Comparison of ENCODE assay signal across 10 cellular contexts in the genomic region with DNA sequence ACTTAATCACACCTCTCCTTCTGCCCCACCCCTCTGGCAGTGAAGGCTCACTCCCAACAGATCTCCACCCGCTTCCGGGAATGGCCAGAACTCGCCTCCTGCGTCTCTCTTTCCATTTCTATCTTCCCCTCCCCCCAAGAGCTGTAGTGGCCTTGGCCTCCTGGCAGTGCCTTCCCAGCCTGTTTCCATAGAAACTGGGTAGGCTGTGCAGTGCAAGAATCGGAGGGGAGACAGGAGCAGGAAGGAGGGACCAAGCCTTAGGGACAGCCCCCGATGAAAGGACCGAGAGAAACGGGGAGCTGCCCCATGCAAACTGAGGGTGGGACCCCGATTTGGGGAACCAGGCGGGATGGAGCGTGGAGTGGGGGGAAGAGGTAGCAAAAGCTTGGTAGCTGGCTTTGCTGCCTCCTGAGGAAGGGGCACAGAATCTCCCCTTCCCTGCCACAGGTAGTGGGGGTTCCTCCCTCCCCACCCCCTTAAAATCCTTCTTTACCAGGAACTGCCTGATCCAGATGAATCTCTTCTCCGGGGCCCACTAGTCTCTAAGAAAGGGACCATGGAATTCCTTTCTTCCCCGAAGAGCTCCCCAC. TPM values are rescaled to one million over a fixed set of nuclear protein-coding genes. Genes with fewer than 3 reads are reported as not detected.
DNase-seq lines count a peak whose midpoint lies in the region; ATAC-seq lines count a peak whose summit lies in the region.
"Had no signal": no experiment of that assay in that cellular context is flagged by ENCODE, and none has a peak within 500 bp of the region (broad histone marks: within the 10 kb centered on the region; RNA-seq: fewer than 3 reads in every experiment).

No MANE protein-coding gene starts in this region.

- H3K27ac ChIP-seq in angular gyrus (ENCODE audit: low read depth, low read length) (peak overlapping the region; percentile 92), substantia nigra (ENCODE audit: low read depth, low read length, poor library complexity, severe bottlenecking) (peak overlapping the region; percentile 98)

- H3K27ac Mint-ChIP-seq in activated CD4-positive, alpha-beta T cell treated with anti-CD3 and anti-CD28 coated beads, Interleukin-2, amount 10 ng/mL, durations not matched to agents 24 days and 14 days, result no peak overlapping the region
- H3K27ac Mint-ChIP-seq: activated CD8-positive, alpha-beta memory T cell treated with anti-CD3 and anti-CD28 coated beads, Interleukin-2, amount 10 ng/mL, durations not matched to agents 7 days and 5 days had no signal

- intact Hi-C loops in activated CD4-positive, alpha-beta T cell treated with anti-CD3 and anti-CD28 coated beads, Interleukin-2, amount 10 ng/mL, durations not matched to agents 24 days and 14 days (cut with micrococcal nuclease), result no loop called here

- no peaks in the 10 kb centered on the region for H3K36me3 Mint-ChIP-seq in activated CD4-positive, alpha-beta T cell treated with anti-CD3 and anti-CD28 coated beads, Interleukin-2, amount 10 ng/mL, durations not matched to agents 24 days and 14 days (ENCODE audit: low read depth)

- ATAC-seq in HG03378 (IDR thresholded peaks at IDR 0.05; ENCODE audit: unreplicated experiment) (no peak), GM21447 (IDR thresholded peaks at IDR 0.05; ENCODE audit: unreplicated experiment) (no peak)
- ATAC-seq: activated CD8-positive, alpha-beta memory T cell treated with anti-CD3 and anti-CD28 coated beads, Interleukin-2, amount 10 ng/mL, durations not matched to agents 7 days and 5 days had no signal

- H3K27me3 Mint-ChIP-seq in activated CD4-positive, alpha-beta T cell treated with anti-CD3 and anti-CD28 coated beads, Interleukin-2, amount 10 ng/mL, durations not matched to agents 24 days and 14 days, result peaks cover 72% of the 10 kb centered on the region

- H3K9me3 Mint-ChIP-seq in activated CD4-positive, alpha-beta T cell treated with anti-CD3 and anti-CD28 coated beads, Interleukin-2, amount 10 ng/mL, durations not matched to agents 24 days and 14 days, result no peaks in the 10 kb centered on the region

- H3K4me1 Mint-ChIP-seq in activated CD4-positive, alpha-beta T cell treated with anti-CD3 and anti-CD28 coated beads, Interleukin-2, amount 10 ng/mL, durations not matched to agents 24 days and 14 days, result peaks cover 17% of the 10 kb centered on the region

- DNase-seq in activated CD4-positive, alpha-beta T cell treated with anti-CD3 and anti-CD28 coated beads, Interleukin-2, amount 10 ng/mL, durations not matched to agents 24 days and 14 days, result peak; percentile 53
- DNase-seq in activated CD4-positive, alpha-beta T cell treated with anti-CD3 and anti-CD28 coated beads for 4 hours, result no peak
- DNase-seq in inferior parietal cortex (ENCODE audit: extremely low spot score) (peak; percentile 68), substantia nigra (lab: John Stamatoyannopoulos, UW) (peak in 26 of 49 donors; percentile 22 to 78 (median 46))
- no peak for DNase-seq in activated CD4-positive, alpha-beta T cell treated with anti-CD3 and anti-CD28 coated beads for 48 hours
- DNase-seq: NK-92 treated with Interleukin-12 subunit alpha and Interleukin-12 subunit beta, amount 100 ng/mL, for 24 hours had no signal

- H3K4me3 Mint-ChIP-seq in activated CD4-positive, alpha-beta T cell treated with anti-CD3 and anti-CD28 coated beads, Interleukin-2, amount 10 ng/mL, durations not matched to agents 24 days and 14 days, result no peak overlapping the region
- H3K4me3 Mint-ChIP-seq: activated CD8-positive, alpha-beta memory T cell treated with anti-CD3 and anti-CD28 coated beads, Interleukin-2, amount 10 ng/mL, durations not matched to agents 7 days and 5 days had no signal

RNA-seq across cellular contexts. Expression of a gene that starts 4.5 kb away (rescaled TPM):
- 0.17 TPM in 1 of 2 replicates, not detected in the other for total RNA-seq in activated CD4-positive, alpha-beta T cell treated with anti-CD3 and anti-CD28 coated beads, Interleukin-2, amount 10 ng/mL, durations not matched to agents 24 days and 14 days
- total RNA-seq: activated CD8-positive, alpha-beta memory T cell treated with anti-CD3 and anti-CD28 coated beads, Interleukin-2, amount 10 ng/mL, durations not matched to agents 7 days and 5 days had no signal

RNA-seq across cellular contexts. Expression of a gene that starts 41.0 kb away (rescaled TPM):
- total RNA-seq in activated CD4-positive, alpha-beta T cell treated with anti-CD3 and anti-CD28 coated beads, Interleukin-2, amount 10 ng/mL, durations not matched to agents 24 days and 14 days, result 66.7 and 72.0 TPM in 2 replicates

Comparison
In these comparisons a context has a peak if more than half of its experiments do, and no peak if none do; other contexts are left out.
1. DNase-seq: peak in activated CD4-positive, alpha-beta T cell treated with anti-CD3 and anti-CD28 coated beads, Interleukin-2, amount 10 ng/mL, durations not matched to agents 24 days and 14 days (single experiment), inferior parietal cortex (single experiment) and substantia nigra (26 of 49); none in activated CD4-positive, alpha-beta T cell treated with anti-CD3 and anti-CD28 coated beads for 4 hours (0 of 2) and activated CD4-positive, alpha-beta T cell treated with anti-CD3 and anti-CD28 coated beads for 48 hours (single experiment).